In genomic region chr4:183314806-183315205, GRCh38 we compare ENCODE assay signal across 34 cellular contexts. TPM values are rescaled to one million over a fixed set of nuclear protein-coding genes. Genes with fewer than 3 reads are reported as not detected.
"Had no signal": no experiment of that assay in that cellular context is flagged by ENCODE, and none has a peak within 500 bp of the region (broad histone marks: within the 10 kb centered on the region; RNA-seq: fewer than 3 reads in every experiment).

No MANE protein-coding gene starts in this region.

- H3K4me3 ChIP-seq: ascending aorta, breast epithelium, coronary artery, dorsolateral prefrontal cortex had no signal

- H3K36me3 Mint-ChIP-seq: activated naive CD4-positive, alpha-beta T cell treated with anti-CD3 and anti-CD28 coated beads, Interleukin-2, amount 10 ng/mL, durations not matched to agents 7 days and 5 days; activated naive CD4-positive, alpha-beta T cell treated with anti-CD3 and anti-CD28 coated beads, Interleukin-2, amount 50 U/mL, for 72 hours; activated naive CD8-positive, alpha-beta T cell treated with anti-CD3 and anti-CD28 coated beads, Interleukin-2, amount 10 ng/mL, durations not matched to agents 7 days and 5 days had no signal

- ATAC-seq: activated CD4-positive, CD25-positive, alpha-beta regulatory T cell treated with anti-CD3 and anti-CD28 coated beads, Interleukin-2, amount 50 U/mL, for 24 hours; activated naive CD4-positive, alpha-beta T cell treated with anti-CD3 and anti-CD28 coated beads, Interleukin-2, amount 50 U/mL, for 72 hours; activated T-cell treated with anti-CD3 and anti-CD28 coated beads, Interleukin-2, amount 50 U/mL, for 72 hours; esophagus mucosa; T-helper 17 cell had no signal

- H3K9me3 Mint-ChIP-seq: activated B cell treated with CpG ODN at 0.5 μM for 24 hours; activated CD4-positive, alpha-beta memory T cell treated with anti-CD3 and anti-CD28 coated beads, Interleukin-2, amount 10 ng/mL, durations not matched to agents 7 days and 5 days; activated naive CD4-positive, alpha-beta T cell treated with anti-CD3 and anti-CD28 coated beads, Interleukin-2, amount 10 ng/mL, durations not matched to agents 7 days and 5 days; activated naive CD4-positive, alpha-beta T cell treated with anti-CD3 and anti-CD28 coated beads, Interleukin-2, amount 50 U/mL, for 72 hours; activated naive CD8-positive, alpha-beta T cell treated with anti-CD3 and anti-CD28 coated beads, Interleukin-2, amount 10 ng/mL, durations not matched to agents 7 days and 5 days; activated T-cell treated with anti-CD3 and anti-CD28 coated beads, Interleukin-2, amount 50 U/mL, for 24 hours; activated T-cell treated with anti-CD3 and anti-CD28 coated beads, Interleukin-2, amount 50 U/mL, for 72 hours; brain; central memory CD8-positive, alpha-beta T cell; dendritic cell treated with granulocyte-macrophage colony-stimulating factor and Interleukin-4, amounts not matched to agents 40 ng/mL and 50 ng/mL, for 4 days; endodermal cell; T-helper 2 cell treated with Interferon-gamma antibody and Interleukin-4, amounts not matched to agents 5 μg/mL and 100 μg/mL, for 36 hours had no signal

- H3K4me1 ChIP-seq: ascending aorta, breast epithelium had no signal

- H3K9me3 ChIP-seq: ascending aorta, breast epithelium had no signal

- H3K36me3 ChIP-seq: breast epithelium, WERI-Rb-1 had no signal

- H3K27me3 Mint-ChIP-seq: activated B cell treated with CpG ODN at 0.5 μM for 24 hours; activated CD4-positive, alpha-beta memory T cell treated with anti-CD3 and anti-CD28 coated beads, Interleukin-2, amount 10 ng/mL, durations not matched to agents 7 days and 5 days; activated T-cell treated with anti-CD3 and anti-CD28 coated beads, Interleukin-2, amount 50 U/mL, for 24 hours; brain; dendritic cell treated with granulocyte-macrophage colony-stimulating factor and Interleukin-4, amounts not matched to agents 40 ng/mL and 50 ng/mL, for 4 days had no signal

- H3K27ac Mint-ChIP-seq: activated B cell treated with CpG ODN at 0.5 μM for 24 hours; activated CD4-positive, alpha-beta memory T cell treated with anti-CD3 and anti-CD28 coated beads, Interleukin-2, amount 10 ng/mL, durations not matched to agents 7 days and 5 days; activated naive CD4-positive, alpha-beta T cell treated with anti-CD3 and anti-CD28 coated beads, Interleukin-2, amount 10 ng/mL, durations not matched to agents 7 days and 5 days; activated naive CD4-positive, alpha-beta T cell treated with anti-CD3 and anti-CD28 coated beads, Interleukin-2, amount 50 U/mL, for 72 hours; activated naive CD8-positive, alpha-beta T cell treated with anti-CD3 and anti-CD28 coated beads, Interleukin-2, amount 10 ng/mL, durations not matched to agents 7 days and 5 days; activated T-cell treated with anti-CD3 and anti-CD28 coated beads, Interleukin-2, amount 50 U/mL, for 24 hours; activated T-cell treated with anti-CD3 and anti-CD28 coated beads, Interleukin-2, amount 50 U/mL, for 72 hours; brain; dendritic cell treated with granulocyte-macrophage colony-stimulating factor and Interleukin-4, amounts not matched to agents 40 ng/mL and 50 ng/mL, for 4 days; endodermal cell; T-helper 17 cell; T-helper 2 cell treated with Interferon-gamma antibody and Interleukin-4, amounts not matched to agents 5 μg/mL and 100 μg/mL, for 36 hours had no signal

- FAIRE-seq: frontal cortex had no signal

- H3K27ac ChIP-seq: ascending aorta, breast epithelium, coronary artery, dorsolateral prefrontal cortex, WERI-Rb-1 had no signal

- DNase-seq: activated B cell treated with CpG ODN at 0.5 μM for 24 hours; activated CD4-positive, alpha-beta memory T cell treated with anti-CD3 and anti-CD28 coated beads, Interleukin-2, amount 10 ng/mL, durations not matched to agents 7 days and 5 days; activated CD4-positive, alpha-beta T cell treated with anti-CD3 and anti-CD28 coated beads for 48 hours; activated CD8-positive, alpha-beta memory T cell treated with anti-CD3 and anti-CD28 coated beads, Interleukin-2, amount 50 U/mL, for 48 hours; activated gamma-delta T cell; activated naive CD4-positive, alpha-beta T cell; activated naive CD4-positive, alpha-beta T cell treated with anti-CD3 and anti-CD28 coated beads, Interleukin-2, amount 10 ng/mL, durations not matched to agents 7 days and 5 days; activated naive CD8-positive, alpha-beta T cell treated with anti-CD3 and anti-CD28 coated beads, Interleukin-2, amount 10 ng/mL, durations not matched to agents 7 days and 5 days; activated T-cell treated with anti-CD3 and anti-CD28 coated beads for 4 hours; activated T-cell treated with anti-CD3 and anti-CD28 coated beads, Interleukin-2, amount 50 U/mL, for 24 hours; activated T-cell treated with anti-CD3 and anti-CD28 coated beads, Interleukin-2, amount 50 U/mL, for 72 hours; dorsolateral prefrontal cortex; effector memory CD4-positive, alpha-beta T cell; endodermal cell; foreskin fibroblast; head of caudate nucleus; T-helper 1 cell; T-helper 17 cell; T1000; WERI-Rb-1 had no signal

- H3K27me3 ChIP-seq: ascending aorta, breast epithelium, dorsolateral prefrontal cortex had no signal

- H3K4me3 Mint-ChIP-seq: activated B cell treated with CpG ODN at 0.5 μM for 24 hours; activated CD4-positive, alpha-beta memory T cell treated with anti-CD3 and anti-CD28 coated beads, Interleukin-2, amount 10 ng/mL, durations not matched to agents 7 days and 5 days; activated naive CD4-positive, alpha-beta T cell treated with anti-CD3 and anti-CD28 coated beads, Interleukin-2, amount 10 ng/mL, durations not matched to agents 7 days and 5 days; activated naive CD8-positive, alpha-beta T cell treated with anti-CD3 and anti-CD28 coated beads, Interleukin-2, amount 10 ng/mL, durations not matched to agents 7 days and 5 days; activated T-cell treated with anti-CD3 and anti-CD28 coated beads, Interleukin-2, amount 50 U/mL, for 24 hours; activated T-cell treated with anti-CD3 and anti-CD28 coated beads, Interleukin-2, amount 50 U/mL, for 72 hours; brain; central memory CD8-positive, alpha-beta T cell; dendritic cell treated with granulocyte-macrophage colony-stimulating factor and Interleukin-4, amounts not matched to agents 40 ng/mL and 50 ng/mL, for 4 days; endodermal cell; T-helper 17 cell; T-helper 2 cell treated with Interferon-gamma antibody and Interleukin-4, amounts not matched to agents 5 μg/mL and 100 μg/mL, for 36 hours had no signal

- H3K4me1 Mint-ChIP-seq: activated B cell treated with CpG ODN at 0.5 μM for 24 hours; activated CD4-positive, alpha-beta memory T cell treated with anti-CD3 and anti-CD28 coated beads, Interleukin-2, amount 10 ng/mL, durations not matched to agents 7 days and 5 days; activated naive CD4-positive, alpha-beta T cell treated with anti-CD3 and anti-CD28 coated beads, Interleukin-2, amount 10 ng/mL, durations not matched to agents 7 days and 5 days; activated naive CD8-positive, alpha-beta T cell treated with anti-CD3 and anti-CD28 coated beads, Interleukin-2, amount 10 ng/mL, durations not matched to agents 7 days and 5 days; brain; central memory CD8-positive, alpha-beta T cell; endodermal cell had no signal

RNA-seq across cellular contexts. Expression of gene CLDN22, which starts 5.3 kb away (rescaled TPM):
- total RNA-seq: activated B cell treated with CpG ODN at 0.5 μM for 24 hours; activated CD4-positive, alpha-beta memory T cell treated with anti-CD3 and anti-CD28 coated beads, Interleukin-2, amount 10 ng/mL, durations not matched to agents 7 days and 5 days; activated naive CD4-positive, alpha-beta T cell treated with anti-CD3 and anti-CD28 coated beads, Interleukin-2, amount 50 U/mL, for 72 hours; activated naive CD8-positive, alpha-beta T cell treated with anti-CD3 and anti-CD28 coated beads, Interleukin-2, amount 10 ng/mL, durations not matched to agents 7 days and 5 days; activated T-cell treated with anti-CD3 and anti-CD28 coated beads, Interleukin-2, amount 50 U/mL, for 72 hours; ascending aorta; breast epithelium; cardiac septum; cerebellum; dorsolateral prefrontal cortex; epithelial cell of proximal tubule; frontal cortex; T-helper 17 cell had no signal

RNA-seq across cellular contexts. Expression of gene CLDN24, which starts 7.4 kb away (rescaled TPM):
- total RNA-seq: activated B cell treated with CpG ODN at 0.5 μM for 24 hours; activated CD4-positive, alpha-beta memory T cell treated with anti-CD3 and anti-CD28 coated beads, Interleukin-2, amount 10 ng/mL, durations not matched to agents 7 days and 5 days; activated naive CD4-positive, alpha-beta T cell treated with anti-CD3 and anti-CD28 coated beads, Interleukin-2, amount 50 U/mL, for 72 hours; activated naive CD8-positive, alpha-beta T cell treated with anti-CD3 and anti-CD28 coated beads, Interleukin-2, amount 10 ng/mL, durations not matched to agents 7 days and 5 days; activated T-cell treated with anti-CD3 and anti-CD28 coated beads, Interleukin-2, amount 50 U/mL, for 72 hours; ascending aorta; breast epithelium; cardiac septum; cerebellum; endodermal cell; epithelial cell of proximal tubule; frontal cortex; T-helper 17 cell had no signal
